10 cellular contexts compared by ENCODE assay signal in genomic region chr12:27732281-27732680, GRCh38. TPM values are rescaled to one million over a fixed set of nuclear protein-coding genes. Genes with fewer than 3 reads are reported as not detected.
DNase-seq lines count a peak whose midpoint lies in the region; ATAC-seq, FAIRE-seq and TF ChIP-seq lines count a peak whose summit lies in the region.
"Had no signal": no experiment of that assay in that cellular context is flagged by ENCODE, and none has a peak within 500 bp of the region (broad histone marks: within the 10 kb centered on the region; RNA-seq: fewer than 3 reads in every experiment).

No MANE protein-coding gene starts in this region.

- H3K27ac Mint-ChIP-seq in endothelial cell (ENCODE audit: unreplicated experiment), result no peak overlapping the region

- DNase-seq in A549 (ENCODE audit: low read depth in 1 of 2, low spot score in 1 of 2) (peak; percentile 18 to 42), NCI-H524 treated with DMSO at 0.1 percent for 48 hours (lab: John Stamatoyannopoulos, UW) (peak; percentile 2), fibroblast of mammary gland (ENCODE audit: low read depth) (no peak), mucosa of gallbladder (ENCODE audit: low spot score) (no peak), Ammon's horn (ENCODE audit: low spot score) (no peak), endothelial cell (ENCODE audit: low spot score) (no peak), MG63 (no peak)
- DNase-seq: GDM1 had no signal

- H3K36me3 Mint-ChIP-seq in endothelial cell (ENCODE audit: low read depth, unreplicated experiment), result peaks cover 6% of the 10 kb centered on the region

- H3K9me3 Mint-ChIP-seq in endothelial cell (ENCODE audit: unreplicated experiment), result no peaks in the 10 kb centered on the region

- no peak for TF ChIP-seq EP300 in A549 (IDR thresholded peaks at IDR 0.05)

- TF ChIP-seq RAD21 in A549 (conservative IDR thresholded peaks at IDR 0.05 in 1 of 2, IDR thresholded peaks at IDR 0.05 in 1 of 2), result no peak

- POLR2A ChIA-PET in A549 (lab: Yijun Ruan, JAX), result interaction anchor here (1.1 kb wide), 1 partner anchor 250 kb away, joined by 4 read pairs; no protein-coding TSS in a partner anchor

- no peak overlapping the region for H3K27ac ChIP-seq in A549

- CTCF ChIA-PET in A549 (lab: Yijun Ruan, JAX), result interaction anchor here (0.6 to 3.6 kb wide), 33 partner anchors 8 to 1266 kb away, joined by 3 to 22 read pairs (median 4); partner anchors contain the start of genes CCDC91, KLHL42 and MANSC4

- no peak for FAIRE-seq in A549 (lab: Jason Lieb, UNC)

- H3K4me3 Mint-ChIP-seq in endothelial cell (ENCODE audit: unreplicated experiment), result no peak overlapping the region

- no peaks in the 10 kb centered on the region for H3K4me1 Mint-ChIP-seq in endothelial cell (ENCODE audit: unreplicated experiment)

- H3K4me1 ChIP-seq in A549, result no peaks in the 10 kb centered on the region

- H3K9me3 ChIP-seq in A549 (no peaks in the 10 kb centered on the region), MG63 (no peaks in the 10 kb centered on the region)

- 65% methylated on average over 2 of the region's 2 CpGs for WGBS in A549 (ENCODE audit: missing lambda C conversion rate)

- H3K4me2 ChIP-seq in A549, result no peak overlapping the region

- no peaks in the 10 kb centered on the region for H3K27me3 Mint-ChIP-seq in endothelial cell (ENCODE audit: unreplicated experiment)

- peak; percentile 85 for ATAC-seq in A549

- no peak for TF ChIP-seq POLR2A in A549 (IDR thresholded peaks at IDR 0.05; ENCODE audit: low read length)

- TF ChIP-seq CTCF in A549 (IDR thresholded peaks at IDR 0.05) (no peak), GM12875 (IDR thresholded peaks at IDR 0.05; ENCODE audit: borderline replicate concordance, insufficient read depth, low read depth, low read length) (peak; percentile 37; the same call in 1 of the 2 replicates), fibroblast of mammary gland (conservative IDR thresholded peaks at IDR 0.05; ENCODE audit: control insufficient read depth, insufficient read depth, low read depth, low read length) (peak; percentile 35), endothelial cell (IDR thresholded peaks at IDR 0.05; ENCODE audit: unreplicated experiment) (no peak)

- no peaks in the 10 kb centered on the region for H3K27me3 ChIP-seq in MG63

- H3K4me3 ChIP-seq in A549 (no peak overlapping the region), GM12875 (ENCODE audit: low read depth, low read length) (no peak overlapping the region), fibroblast of mammary gland (ENCODE audit: control insufficient read depth, low read depth, low read length) (no peak overlapping the region), MG63 (no peak overlapping the region)

- peaks cover 51% of the 10 kb centered on the region for H3K36me3 ChIP-seq in MG63

TF ChIP-seq in A549, 52 proteins besides CTCF, POLR2A, EP300 and RAD21:
- no peak for TF ChIP-seq PBX3 (IDR thresholded peaks at IDR 0.05)
- peak; percentile 84; the same call in 1 of the 2 replicates for TF ChIP-seq ESRRA (IDR thresholded peaks at IDR 0.05; ENCODE audit: borderline replicate concordance, low read length)

RNA-seq across cellular contexts. Expression of gene MRPS35, which starts 21.6 kb away (rescaled TPM):
- polyA plus RNA-seq in A549 (2011; rRNA removed) (153 and 186 TPM in 2 replicates), A549 (2017; fragmentation: RNase III; extraction: RNeasy Plus Mini Kit Qiagen cat#74134 plus additional on column Dnase treatment) (104 to 109 TPM (median 107 TPM) in 3 replicates)
- 76.4 and 79.2 TPM in 2 replicates for polyA plus RNA-seq in A549 (2012; cell fraction: cytosol; rRNA removed)
- polyA plus RNA-seq in A549 (2012; cell fraction: nucleus; rRNA removed), result 25.0 and 30.8 TPM in 2 replicates
- 30.2 and 33.1 TPM in 2 replicates for polyA minus RNA-seq in A549 (2011; rRNA and poly(A)+ RNA removed)
- total RNA-seq in mucosa of gallbladder (39.9 TPM), endothelial cell (ENCODE audit: unreplicated experiment) (30.0 TPM)
- 78.8 and 88.8 TPM in 2 replicates for total RNA-seq in MG63 (2014; rRNA removed; shearing (Covaris generic); ENCODE audit: low replicate concordance)

RNA-seq across cellular contexts. Expression of gene REP15, which starts 36.0 kb away (rescaled TPM):
- 0.66 and 0.81 TPM in 2 replicates for polyA plus RNA-seq in A549 (2011; rRNA removed)
- 0.17 and 0.33 TPM in 2 replicates for polyA plus RNA-seq in A549 (2012; cell fraction: cytosol; rRNA removed)
- 0.22 and 0.50 TPM in 2 replicates for polyA plus RNA-seq in A549 (2012; cell fraction: nucleus; rRNA removed)
- polyA plus RNA-seq in A549 (2017; fragmentation: RNase III; extraction: RNeasy Plus Mini Kit Qiagen cat#74134 plus additional on column Dnase treatment), result 0.34 to 0.83 TPM (median 0.41 TPM) in 3 replicates
- polyA minus RNA-seq in A549 (2011; rRNA and poly(A)+ RNA removed), result 0.54 and 1.2 TPM in 2 replicates
- total RNA-seq in mucosa of gallbladder, result 0.95 TPM
- total RNA-seq in endothelial cell (ENCODE audit: unreplicated experiment), result 4.0 TPM
- total RNA-seq in MG63 (2014; rRNA removed; shearing (Covaris generic); ENCODE audit: low replicate concordance), result 1.2 and 1.4 TPM in 2 replicates

RNA-seq across cellular contexts. Expression of gene KLHL42, which starts 47.8 kb away (rescaled TPM):
- polyA plus RNA-seq in A549 (2011; rRNA removed), result 24.0 and 29.1 TPM in 2 replicates
- polyA plus RNA-seq in A549 (2012; cell fraction: cytosol; rRNA removed), result 13.9 and 18.3 TPM in 2 replicates
- 31.9 and 38.3 TPM in 2 replicates for polyA plus RNA-seq in A549 (2012; cell fraction: nucleus; rRNA removed)
- 15.2 to 15.5 TPM (median 15.4 TPM) in 3 replicates for polyA plus RNA-seq in A549 (2017; fragmentation: RNase III; extraction: RNeasy Plus Mini Kit Qiagen cat#74134 plus additional on column Dnase treatment)
- polyA minus RNA-seq in A549 (2011; rRNA and poly(A)+ RNA removed), result 68.8 and 72.2 TPM in 2 replicates
- 37.2 TPM for total RNA-seq in mucosa of gallbladder
- 27.3 TPM for total RNA-seq in endothelial cell (ENCODE audit: unreplicated experiment)
- total RNA-seq in MG63 (2014; rRNA removed; shearing (Covaris generic); ENCODE audit: low replicate concordance), result 10.6 and 13.6 TPM in 2 replicates

RNA-seq across cellular contexts. Expression of gene MANSC4, which starts 47.8 kb away (rescaled TPM):
- polyA plus RNA-seq in A549 (2011; rRNA removed) (0.09 and 0.21 TPM in 2 replicates), A549 (2017; fragmentation: RNase III; extraction: RNeasy Plus Mini Kit Qiagen cat#74134 plus additional on column Dnase treatment) (0.12 to 0.16 TPM in 2 of 3 replicates, not detected in the other)
- not detected in 2 replicates for polyA plus RNA-seq in A549 (2012; cell fraction: cytosol; rRNA removed)
- polyA plus RNA-seq in A549 (2012; cell fraction: nucleus; rRNA removed), result not detected in 2 replicates
- polyA minus RNA-seq in A549 (2011; rRNA and poly(A)+ RNA removed), result not detected in 2 replicates
- total RNA-seq in mucosa of gallbladder (not detected), endothelial cell (ENCODE audit: unreplicated experiment) (not detected)
- total RNA-seq in MG63 (2014; rRNA removed; shearing (Covaris generic); ENCODE audit: low replicate concordance), result not detected in 2 replicates
- total RNA-seq: activated CD8-positive, alpha-beta memory T cell treated with anti-CD3 and anti-CD28 coated beads for 36 hours had no signal

Comparison
In these comparisons a context has a peak if more than half of its experiments do, and no peak if none do; other contexts are left out.
1. DNase-seq: peak in A549 (2 of 2) and NCI-H524 treated with DMSO at 0.1 percent for 48 hours (single experiment); none in fibroblast of mammary gland (single experiment), mucosa of gallbladder (single experiment), Ammon's horn (single experiment), endothelial cell (single experiment) and MG63 (single experiment).
2. CTCF ChIP-seq: peak in GM12875 (single experiment) and fibroblast of mammary gland (single experiment); none in A549 (single experiment) and endothelial cell (single experiment).